ENCODE assay signal across 19 cellular contexts in the genomic region with DNA sequence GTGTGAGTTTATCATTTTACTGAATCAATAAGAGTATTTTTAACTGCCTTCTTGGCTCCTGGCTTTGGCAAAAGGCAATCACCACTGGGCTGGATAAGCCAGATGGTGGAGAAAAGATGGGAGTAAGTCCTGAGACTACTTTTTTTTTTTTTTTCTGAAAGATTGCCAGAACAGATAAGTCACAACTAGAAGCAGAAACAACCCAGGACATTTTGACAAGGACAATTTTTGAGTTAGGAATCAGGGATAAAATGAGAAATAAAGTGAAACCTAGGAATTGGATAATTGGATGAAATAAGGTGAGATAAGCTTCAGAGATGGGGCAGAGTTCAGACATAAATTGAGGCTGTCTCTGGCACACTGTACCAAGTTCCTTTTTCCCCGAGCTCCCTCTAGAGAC.
"Had no signal": no experiment of that assay in that cellular context is flagged by ENCODE, and none has a peak within 500 bp of the region (broad histone marks: within the 10 kb centered on the region; RNA-seq: fewer than 3 reads in every experiment).

No MANE protein-coding gene starts in this region.

- ATAC-seq: activated CD8-positive, alpha-beta memory T cell treated with anti-CD3 and anti-CD28 coated beads, Interleukin-2, amount 10 ng/mL, durations not matched to agents 7 days and 5 days; activated T-helper 17 cell treated with anti-CD3 and anti-CD28 coated beads, Interleukin-2, amount 50 U/mL, for 72 hours; heart right ventricle; mucosa of descending colon; stimulated activated naive CD8-positive, alpha-beta T cell treated with anti-CD3 and anti-CD28 coated beads, Interleukin-15, Interleukin-2, amounts not matched to agents 100 U/mL and 50 U/mL, for 24 hours had no signal

- H3K4me1 ChIP-seq: esophagus squamous epithelium, heart right ventricle, tibial artery had no signal

- H3K27ac ChIP-seq: cardiac muscle cell, esophagus squamous epithelium, heart right ventricle, tibial artery, WERI-Rb-1 had no signal

- DNase-seq: activated CD4-positive, alpha-beta memory T cell treated with anti-CD3 and anti-CD28 coated beads, Interleukin-2, amount 10 ng/mL, durations not matched to agents 7 days and 5 days; activated CD4-positive, alpha-beta T cell treated with anti-CD3 and anti-CD28 coated beads for 4 hours; activated CD8-positive, alpha-beta memory T cell treated with anti-CD3 and anti-CD28 coated beads, Interleukin-2, amount 10 ng/mL, durations not matched to agents 7 days and 5 days; activated naive CD4-positive, alpha-beta T cell; activated naive CD8-positive, alpha-beta T cell treated with anti-CD3 and anti-CD28 coated beads for 36 hours; activated T-cell treated with anti-CD3 and anti-CD28 coated beads, Interleukin-2, amount 50 U/mL, for 1 hour; amniotic stem cell; dermis blood vessel endothelial cell; effector memory CD4-positive, alpha-beta T cell; esophagus squamous epithelium; heart right ventricle; mucosa of descending colon; naive B cell; stimulated activated naive CD8-positive, alpha-beta T cell treated with anti-CD3 and anti-CD28 coated beads, Interleukin-15, Interleukin-2, amounts not matched to agents 100 U/mL and 50 U/mL, for 24 hours; substantia nigra; tibial artery; WERI-Rb-1 had no signal

- H3K4me3 ChIP-seq: cardiac muscle cell, esophagus squamous epithelium, heart right ventricle, mucosa of descending colon, tibial artery had no signal

- H3K36me3 ChIP-seq: cardiac muscle cell, esophagus squamous epithelium, heart right ventricle, tibial artery, WERI-Rb-1 had no signal

- H3K9me3 ChIP-seq: esophagus squamous epithelium, heart right ventricle, mucosa of descending colon, tibial artery had no signal

- H3K27me3 ChIP-seq: cardiac muscle cell, esophagus squamous epithelium, heart right ventricle, tibial artery had no signal
